In the genomic region with DNA sequence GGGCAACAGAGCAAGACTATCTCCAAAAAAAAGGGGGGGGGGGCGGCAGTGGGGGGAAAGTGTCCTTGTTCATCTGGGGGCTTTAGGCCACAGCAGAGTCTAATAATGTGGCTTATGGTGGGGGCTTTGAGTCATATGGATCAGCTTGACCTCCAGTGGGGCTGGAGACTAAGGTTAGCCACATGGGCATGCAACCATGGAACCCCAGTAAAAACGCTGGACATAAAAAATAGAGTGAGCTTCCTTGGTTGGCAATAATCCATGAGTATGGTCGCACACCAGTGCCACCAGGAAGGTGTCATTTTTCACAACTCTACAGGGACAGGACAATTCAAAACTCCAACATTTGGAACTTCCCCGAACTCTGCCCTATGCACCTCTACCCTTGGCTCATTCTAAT, we compare ENCODE assay signal across 4 cellular contexts. TPM values are rescaled to one million over a fixed set of nuclear protein-coding genes. Genes with fewer than 3 reads are reported as not detected.
DNase-seq lines count a peak whose midpoint lies in the region; TF ChIP-seq lines count a peak whose summit lies in the region.
"Not testable (repeated sequence)": the region's sequence is repeated elsewhere in the genome, so short reads cannot be mapped to it uniquely, and the experiment has no call there.

No MANE protein-coding gene starts in this region.

- intact Hi-C loops in OCI-LY7 (cut with micrococcal nuclease; ENCODE audit: unreplicated experiment) = not testable (repeated sequence)

- POLR2A ChIA-PET in HEK293 (lab: Yijun Ruan, JAX); OCI-LY7 (lab: Charles Lee): not testable (repeated sequence)

- H3K4me2 ChIP-seq in DOHH2 (ENCODE audit: low read length) (peak overlapping the region; percentile 26; the same call in 1 of the 2 replicates), OCI-LY7 (ENCODE audit: low read length) (0 out of 2 replicates have a peak overlapping the region, but pooled peaks have one; percentile 5)
- H3K4me2 ChIP-seq in SU-DHL-6 (ENCODE audit: low read depth, low read length, poor library complexity, severe bottlenecking) = not testable (repeated sequence)

- BruUV-seq in OCI-LY7 (replicated peaks; lab: Mats Ljungman, UMichigan) = not testable (repeated sequence)

- H3K79me2 ChIP-seq in DOHH2 (ENCODE audit: control insufficient read depth, low read length) (peaks cover 73% of the 10 kb centered on the region), OCI-LY7 (ENCODE audit: insufficient read depth, low read depth, low read length) (peaks cover 28% of the 10 kb centered on the region), SU-DHL-6 (ENCODE audit: insufficient read depth, low read length) (peaks cover 51% of the 10 kb centered on the region)

- TF ChIP-seq CTCF in DOHH2 (IDR thresholded peaks at IDR 0.05; ENCODE audit: low read depth, low read length, poor library complexity, severe bottlenecking); HEK293 (tag by site-specific recombination; IDR thresholded peaks at IDR 0.05); OCI-LY7 (conservative IDR thresholded peaks at IDR 0.05; ENCODE audit: low read length); SU-DHL-6 (IDR thresholded peaks at IDR 0.05; ENCODE audit: insufficient read depth, low read length, poor library complexity, severe bottlenecking): not testable (repeated sequence)

- H3K9me2 ChIP-seq in DOHH2 (replicated peaks; ENCODE audit: control insufficient read depth, low read length); OCI-LY7 (ENCODE audit: insufficient read depth, low read length); SU-DHL-6 (replicated peaks; ENCODE audit: insufficient read depth, low read length): not testable (repeated sequence)

- H3K27ac ChIP-seq in DOHH2 (ENCODE audit: low read depth, low read length) (0 out of 2 replicates have a peak overlapping the region, but pooled peaks have one; percentile 30), SU-DHL-6 (ENCODE audit: low read depth, low read length) (peak overlapping the region; percentile 45; the same call in 1 of the 2 replicates)
- not testable (repeated sequence) for H3K27ac ChIP-seq in HEK293 (ENCODE audit: extremely low read depth, low read depth, low read length); OCI-LY7 (ENCODE audit: low read depth, low read length, poor library complexity, severe bottlenecking)

- peaks cover 37% of the 10 kb centered on the region for H3K4me1 ChIP-seq in DOHH2 (ENCODE audit: control insufficient read depth, low read length)
- not testable (repeated sequence) for H3K4me1 ChIP-seq in HEK293 (ENCODE audit: control insufficient read depth, insufficient read depth, low read length)
- H3K4me1 ChIP-seq in OCI-LY7 (ENCODE audit: insufficient read depth, low read length, poor library complexity, severe bottlenecking) = peaks cover 21% of the 10 kb centered on the region

- not testable (repeated sequence) for H3K27me3 ChIP-seq in DOHH2 (ENCODE audit: control insufficient read depth, low read length); SU-DHL-6 (ENCODE audit: low read length)

- H3K4me3 ChIP-seq in DOHH2 (ENCODE audit: low read length); HEK293 (ENCODE audit: low read depth, low read length); OCI-LY7 (ENCODE audit: low read depth, low read length, poor library complexity, severe bottlenecking); SU-DHL-6 (ENCODE audit: insufficient read depth, low read length, poor library complexity, severe bottlenecking): not testable (repeated sequence)

- H4K20me1 ChIP-seq in DOHH2 (ENCODE audit: control insufficient read depth, insufficient read depth, low read depth, low read length); OCI-LY7 (ENCODE audit: insufficient read depth, low read length); SU-DHL-6 (ENCODE audit: low read depth, low read length): not testable (repeated sequence)

- not testable (repeated sequence) for H3F3A ChIP-seq in DOHH2 (ENCODE audit: control insufficient read depth, insufficient read depth); SU-DHL-6 (ENCODE audit: insufficient read depth)

- not testable (repeated sequence) for H2AFZ ChIP-seq in OCI-LY7 (ENCODE audit: low read length); SU-DHL-6 (ENCODE audit: low read depth, low read length, severe bottlenecking)

- CTCF ChIA-PET in HEK293 (lab: Yijun Ruan, JAX); OCI-LY7 (lab: Charles Lee; ENCODE audit: unreplicated experiment): not testable (repeated sequence)

- not testable (repeated sequence) for H3K9ac ChIP-seq in SU-DHL-6 (ENCODE audit: low read length)

- not testable (repeated sequence) for H3K9me3 ChIP-seq in DOHH2 (ENCODE audit: control insufficient read depth, insufficient read depth, low read length); HEK293 (ENCODE audit: control insufficient read depth, insufficient read depth, low read depth, low read length); OCI-LY7 (ENCODE audit: low read length); SU-DHL-6 (ENCODE audit: insufficient read depth, low read length)

- DNase-seq in OCI-LY7 (ENCODE audit: low spot score) = not testable (repeated sequence)

- not testable (repeated sequence) for H3K36me3 ChIP-seq in DOHH2 (ENCODE audit: control insufficient read depth, low read length); HEK293 (ENCODE audit: control insufficient read depth in 2 of 2, insufficient read depth in 1 of 2, low read length in 2 of 2); OCI-LY7 (ENCODE audit: insufficient read depth, low read length); SU-DHL-6 (ENCODE audit: low read length)

TF ChIP-seq in HEK293, 187 proteins besides CTCF, POLR2A, EP300 and RAD21:
- TF ChIP-seq, protein P1, sequence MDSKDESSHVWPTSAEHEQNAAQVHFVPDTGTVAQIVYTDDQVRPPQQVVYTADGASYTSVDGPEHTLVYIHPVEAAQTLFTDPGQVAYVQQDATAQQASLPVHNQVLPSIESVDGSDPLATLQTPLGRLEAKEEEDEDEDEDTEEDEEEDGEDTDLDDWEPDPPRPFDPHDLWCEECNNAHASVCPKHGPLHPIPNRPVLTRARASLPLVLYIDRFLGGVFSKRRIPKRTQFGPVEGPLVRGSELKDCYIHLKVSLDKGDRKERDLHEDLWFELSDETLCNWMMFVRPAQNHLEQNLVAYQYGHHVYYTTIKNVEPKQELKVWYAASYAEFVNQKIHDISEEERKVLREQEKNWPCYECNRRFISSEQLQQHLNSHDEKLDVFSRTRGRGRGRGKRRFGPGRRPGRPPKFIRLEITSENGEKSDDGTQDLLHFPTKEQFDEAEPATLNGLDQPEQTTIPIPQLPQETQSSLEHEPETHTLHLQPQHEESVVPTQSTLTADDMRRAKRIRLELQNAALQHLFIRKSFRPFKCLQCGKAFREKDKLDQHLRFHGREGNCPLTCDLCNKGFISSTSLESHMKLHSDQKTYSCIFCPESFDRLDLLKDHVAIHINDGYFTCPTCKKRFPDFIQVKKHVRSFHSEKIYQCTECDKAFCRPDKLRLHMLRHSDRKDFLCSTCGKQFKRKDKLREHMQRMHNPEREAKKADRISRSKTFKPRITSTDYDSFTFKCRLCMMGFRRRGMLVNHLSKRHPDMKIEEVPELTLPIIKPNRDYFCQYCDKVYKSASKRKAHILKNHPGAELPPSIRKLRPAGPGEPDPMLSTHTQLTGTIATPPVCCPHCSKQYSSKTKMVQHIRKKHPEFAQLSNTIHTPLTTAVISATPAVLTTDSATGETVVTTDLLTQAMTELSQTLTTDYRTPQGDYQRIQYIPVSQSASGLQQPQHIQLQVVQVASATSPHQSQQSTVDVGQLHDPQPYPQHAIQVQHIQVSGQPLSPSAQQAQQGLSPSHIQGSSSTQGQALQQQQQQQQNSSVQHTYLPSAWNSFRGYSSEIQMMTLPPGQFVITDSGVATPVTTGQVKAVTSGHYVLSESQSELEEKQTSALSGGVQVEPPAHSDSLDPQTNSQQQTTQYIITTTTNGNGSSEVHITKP (tag by site-specific recombination; IDR thresholded peaks at IDR 0.05) = peak; percentile 91

RNA-seq across cellular contexts. Expression of a gene that starts 44.2 kb away (rescaled TPM):
- total RNA-seq in OCI-LY7 (2014; rRNA removed; shearing (Covaris generic)) = 69.2 and 94.7 TPM in 2 replicates
- 87.8 and 111 TPM in 2 replicates for total RNA-seq in OCI-LY7 (2022)

RNA-seq across cellular contexts. Expression of a gene that starts 59.4 kb away (rescaled TPM):
- 38.6 and 44.9 TPM in 2 replicates for total RNA-seq in OCI-LY7 (2014; rRNA removed; shearing (Covaris generic))
- total RNA-seq in OCI-LY7 (2022) = 74.8 and 78.6 TPM in 2 replicates
